ENCODE assay signal across 8 cellular contexts in the genomic region with DNA sequence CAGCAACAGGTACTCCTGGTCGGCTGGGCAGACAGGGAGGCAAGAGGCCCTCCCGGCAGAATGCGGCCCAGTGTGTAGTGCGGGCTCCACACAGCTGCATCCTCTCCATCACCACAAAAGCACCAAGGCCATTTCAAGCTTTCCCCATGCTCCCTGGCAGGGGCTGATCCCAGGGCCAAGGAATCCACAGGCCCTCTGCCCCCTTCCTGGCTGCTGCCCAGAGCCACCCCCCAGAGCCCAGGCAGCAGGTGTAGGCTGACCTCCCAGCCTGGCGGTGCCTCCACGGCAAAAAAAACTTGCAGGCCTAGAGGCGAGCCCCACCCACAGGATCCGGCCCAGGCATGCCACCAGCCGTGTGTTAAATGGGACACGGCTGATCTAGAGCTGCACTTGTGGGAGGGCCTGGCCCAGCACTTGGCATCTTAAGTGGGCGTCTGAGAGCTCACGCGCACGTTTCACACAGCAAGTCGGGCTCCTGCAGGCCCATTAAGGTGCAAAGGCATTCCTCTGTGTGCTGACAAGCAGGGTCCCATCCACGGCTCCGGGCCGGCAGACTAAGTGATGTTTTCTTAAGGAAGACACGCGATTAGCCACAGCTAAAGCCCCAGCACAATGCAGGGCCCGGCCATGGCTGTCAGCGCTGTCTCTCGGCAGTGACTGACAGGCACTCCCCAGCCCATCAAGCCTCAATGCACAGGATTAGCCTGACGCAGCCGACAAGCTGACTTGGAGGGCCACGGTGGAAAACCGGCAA. TPM values are rescaled to one million over a fixed set of nuclear protein-coding genes. Genes with fewer than 3 reads are reported as not detected.
A peak's percentile ranks its signal among the peaks of the same experiment; 100 is the strongest.
DNase-seq lines count a peak whose midpoint lies in the region; ATAC-seq and TF ChIP-seq lines count a peak whose summit lies in the region.

No MANE protein-coding gene starts in this region.

- TF ChIP-seq CTCF in adrenal gland (IDR thresholded peaks at IDR 0.05) = no peak

- peaks cover 2% of the 10 kb centered on the region for H3K36me3 ChIP-seq in CD4-positive, CD25-positive, alpha-beta regulatory T cell (ENCODE audit: control insufficient read depth, insufficient read depth, low read length)
- no peaks in the 10 kb centered on the region for H3K36me3 ChIP-seq in adrenal gland (replicated peaks in 1 of 2)
- H3K36me3 ChIP-seq in mesenchymal stem cell (ENCODE audit: control insufficient read depth in 1 of 2, insufficient read depth in 2 of 2, low read depth in 1 of 2, low read length in 2 of 2) = peaks cover 0 to 45% of the 10 kb centered on the region in 2 experiments

- 82 to 89% (median 84%) methylated on average over 6 to 27 of the region's 27 CpGs for WGBS in adrenal gland, 4 donors
- 85% methylated on average over 26 of the region's 27 CpGs for WGBS in mesenchymal stem cell

- H3K4me1 Mint-ChIP-seq in CD4-positive, CD25-positive, alpha-beta regulatory T cell = peaks cover 0 to 15% (median 5%) of the 10 kb centered on the region in 4 donors

- H4K8ac ChIP-seq in mesenchymal stem cell (ENCODE audit: low read length) = no peak overlapping the region

- H3K27me3 ChIP-seq in CD4-positive, CD25-positive, alpha-beta regulatory T cell (ENCODE audit: control insufficient read depth, insufficient read depth, low read length) = no peaks in the 10 kb centered on the region
- no peaks in the 10 kb centered on the region for H3K27me3 ChIP-seq in adrenal gland
- H3K27me3 ChIP-seq in mesenchymal stem cell (ENCODE audit: control insufficient read depth in 1 of 2, insufficient read depth in 1 of 2, low read length in 2 of 2) = no peaks in the 10 kb centered on the region

- peak; percentile 50 to 72 for ATAC-seq in CD4-positive, CD25-positive, alpha-beta regulatory T cell (ENCODE audit: low read depth in 2 of 2)
- ATAC-seq in GM19467 (IDR thresholded peaks at IDR 0.05; ENCODE audit: unreplicated experiment) = no peak
- ATAC-seq in GM18867 (IDR thresholded peaks at IDR 0.05; ENCODE audit: unreplicated experiment) = no peak

- H2BK12ac ChIP-seq in mesenchymal stem cell (ENCODE audit: low read length in 2 of 2) = no peak overlapping the region

- H3K27ac Mint-ChIP-seq in CD4-positive, CD25-positive, alpha-beta regulatory T cell = peak overlapping the region in 2 of 3 donors; percentile 74 to 85

- H2BK5ac ChIP-seq in mesenchymal stem cell (ENCODE audit: low read depth, low read length, poor library complexity, severe bottlenecking) = no peak overlapping the region

- H3K4ac ChIP-seq in mesenchymal stem cell (ENCODE audit: low read depth in 1 of 2, low read length in 2 of 2) = no peak overlapping the region

- no peak overlapping the region for H3K9ac ChIP-seq in mesenchymal stem cell (ENCODE audit: low read length)

- no peak overlapping the region for H2AK5ac ChIP-seq in mesenchymal stem cell (ENCODE audit: low read length, severe bottlenecking)

- peak overlapping the region in 1 of 4 donors; percentile 43 for H3K4me3 Mint-ChIP-seq in CD4-positive, CD25-positive, alpha-beta regulatory T cell

- peak overlapping the region; percentile 57 for H3K27ac ChIP-seq in CD4-positive, CD25-positive, alpha-beta regulatory T cell (ENCODE audit: insufficient read depth, low read length, poor library complexity, severe bottlenecking)
- H3K27ac ChIP-seq in adrenal gland = no peak overlapping the region
- no peak overlapping the region for H3K27ac ChIP-seq in mesenchymal stem cell (ENCODE audit: low read length, poor library complexity, severe bottlenecking)

- TF ChIP-seq POLR2A in adrenal gland (IDR thresholded peaks at IDR 0.05) = no peak

- DNase-seq in CD4-positive, CD25-positive, alpha-beta regulatory T cell = peak in 2 of 3 donors; percentile 30 to 82
- DNase-seq in NCI-H187 (lab: John Stamatoyannopoulos, UW) (peak; percentile 45 to 83), adrenal gland (peak in 4 of 7 donors; percentile 6 to 42 (median 11)), mesenchymal stem cell (no peak), Kasumi-1 (lab: John Stamatoyannopoulos, UW) (no peak), KBM-7 (no peak)

- H2BK120ac ChIP-seq in mesenchymal stem cell (ENCODE audit: low read depth, low read length) = no peak overlapping the region

- peak overlapping the region in 1 of 2 experiments; percentile 6 for H3K14ac ChIP-seq in mesenchymal stem cell (ENCODE audit: low read length in 2 of 2)

- in situ Hi-C loops in KBM-7 (cut with MboI; ENCODE audit: low pct_unique_long_range_greater_than_20kb, low sequenced_read_pairs) = no loop called here

- H3K4me2 ChIP-seq in mesenchymal stem cell (ENCODE audit: low read length, poor library complexity, severe bottlenecking) = no peak overlapping the region

- H3K9me3 Mint-ChIP-seq in CD4-positive, CD25-positive, alpha-beta regulatory T cell = no peaks in the 10 kb centered on the region

- no peak overlapping the region for H3K18ac ChIP-seq in mesenchymal stem cell (ENCODE audit: low read depth in 1 of 2, low read length in 2 of 2)

- intact Hi-C loops in adrenal gland (cut with DNase I) = no loop called here

- H3K4me1 ChIP-seq in CD4-positive, CD25-positive, alpha-beta regulatory T cell (ENCODE audit: control insufficient read depth, insufficient read depth, low read length, poor library complexity, severe bottlenecking) = peaks cover 20% of the 10 kb centered on the region
- H3K4me1 ChIP-seq in adrenal gland (replicated peaks in 1 of 2) (no peaks in the 10 kb centered on the region), mesenchymal stem cell (ENCODE audit: control insufficient read depth, insufficient read depth, low read depth, low read length) (peaks cover 54% of the 10 kb centered on the region)

- no peak overlapping the region for H3K23ac ChIP-seq in mesenchymal stem cell (ENCODE audit: low read length in 2 of 2)

- peak overlapping the region; percentile 21 for H4K91ac ChIP-seq in mesenchymal stem cell (ENCODE audit: low read length)

- no peaks in the 10 kb centered on the region for H3K36me3 Mint-ChIP-seq in CD4-positive, CD25-positive, alpha-beta regulatory T cell

- no peak overlapping the region for H3K4me3 ChIP-seq in CD4-positive, CD25-positive, alpha-beta regulatory T cell (ENCODE audit: low read depth, low read length)
- no peak overlapping the region for H3K4me3 ChIP-seq in adrenal gland
- H3K4me3 ChIP-seq in mesenchymal stem cell (ENCODE audit: insufficient read depth in 1 of 2, low read depth in 1 of 2, low read length in 2 of 2) = no peak overlapping the region

- peak overlapping the region; percentile 3 for H2BK15ac ChIP-seq in mesenchymal stem cell (ENCODE audit: low read depth, poor library complexity, severe bottlenecking)

- no peaks in the 10 kb centered on the region for H3K9me3 ChIP-seq in CD4-positive, CD25-positive, alpha-beta regulatory T cell (ENCODE audit: control insufficient read depth in 2 of 2, low read length in 2 of 2)
- H3K9me3 ChIP-seq in adrenal gland (replicated peaks in 1 of 3) (no peaks in the 10 kb centered on the region), mesenchymal stem cell (ENCODE audit: control insufficient read depth, low read length) (no peaks in the 10 kb centered on the region)

- H3K27me3 Mint-ChIP-seq in CD4-positive, CD25-positive, alpha-beta regulatory T cell = no peaks in the 10 kb centered on the region

- H3K79me1 ChIP-seq in mesenchymal stem cell (replicated peaks; ENCODE audit: low read length, poor library complexity, severe bottlenecking) = peaks cover 4% of the 10 kb centered on the region

- H2AFZ ChIP-seq in mesenchymal stem cell (ENCODE audit: low read depth, low read length) = no peak overlapping the region

RNA-seq across cellular contexts. Expression of a gene that starts 19.8 kb away (rescaled TPM):
- total RNA-seq in CD4-positive, CD25-positive, alpha-beta regulatory T cell = 8.2 TPM
- polyA plus RNA-seq in CD4-positive, CD25-positive, alpha-beta regulatory T cell = 10 to 100 TPM; 13.3 to 29.8 (median 19.7) TPM
- 1 to 10 TPM in 7 of 8 donors, under 1 TPM in 1; 0.26 to 6.6 (median 3.7) TPM for total RNA-seq in adrenal gland
- 1 to 10 TPM in 2 of 3 donors, not detected in 1; 4.3 to 6.2 TPM for polyA plus RNA-seq in adrenal gland
- polyA plus RNA-seq in mesenchymal stem cell (2013, experiment 1 of 2) = 3.9 TPM
- polyA plus RNA-seq in mesenchymal stem cell (2013, experiment 2 of 2) = 3.9 TPM

RNA-seq across cellular contexts. Expression of a gene that starts 19.8 kb away (rescaled TPM):
- 18.8 TPM for total RNA-seq in CD4-positive, CD25-positive, alpha-beta regulatory T cell
- polyA plus RNA-seq in CD4-positive, CD25-positive, alpha-beta regulatory T cell = 10 to 100 TPM in 2 of 4 donors, 1 to 10 TPM in 2; 7.5 to 12.6 (median 10.9) TPM
- 10 to 100 TPM in 6 of 8 donors, 1 to 10 TPM in 2; 5.5 to 17.3 (median 11.7) TPM for total RNA-seq in adrenal gland
- 10 to 100 TPM in 1 of 3 donors, 1 to 10 TPM in 2; 5.8 to 14.1 (median 7.9) TPM for polyA plus RNA-seq in adrenal gland
- polyA plus RNA-seq in mesenchymal stem cell (2013, experiment 1 of 2) = 6.4 TPM
- 7.2 TPM for polyA plus RNA-seq in mesenchymal stem cell (2013, experiment 2 of 2)

Comparison
In these comparisons a context has a peak if more than half of its experiments do, and no peak if none do; other contexts are left out.
1. ATAC-seq: peak in CD4-positive, CD25-positive, alpha-beta regulatory T cell (2 of 2); none in GM19467 (single experiment) and GM18867 (single experiment).
2. DNase-seq: peak in CD4-positive, CD25-positive, alpha-beta regulatory T cell (2 of 3), NCI-H187 (2 of 2) and adrenal gland (4 of 7); none in mesenchymal stem cell (single experiment), Kasumi-1 (0 of 2) and KBM-7 (single experiment).